Comparison of ENCODE assay signal across 22 cellular contexts in the genomic region with DNA sequence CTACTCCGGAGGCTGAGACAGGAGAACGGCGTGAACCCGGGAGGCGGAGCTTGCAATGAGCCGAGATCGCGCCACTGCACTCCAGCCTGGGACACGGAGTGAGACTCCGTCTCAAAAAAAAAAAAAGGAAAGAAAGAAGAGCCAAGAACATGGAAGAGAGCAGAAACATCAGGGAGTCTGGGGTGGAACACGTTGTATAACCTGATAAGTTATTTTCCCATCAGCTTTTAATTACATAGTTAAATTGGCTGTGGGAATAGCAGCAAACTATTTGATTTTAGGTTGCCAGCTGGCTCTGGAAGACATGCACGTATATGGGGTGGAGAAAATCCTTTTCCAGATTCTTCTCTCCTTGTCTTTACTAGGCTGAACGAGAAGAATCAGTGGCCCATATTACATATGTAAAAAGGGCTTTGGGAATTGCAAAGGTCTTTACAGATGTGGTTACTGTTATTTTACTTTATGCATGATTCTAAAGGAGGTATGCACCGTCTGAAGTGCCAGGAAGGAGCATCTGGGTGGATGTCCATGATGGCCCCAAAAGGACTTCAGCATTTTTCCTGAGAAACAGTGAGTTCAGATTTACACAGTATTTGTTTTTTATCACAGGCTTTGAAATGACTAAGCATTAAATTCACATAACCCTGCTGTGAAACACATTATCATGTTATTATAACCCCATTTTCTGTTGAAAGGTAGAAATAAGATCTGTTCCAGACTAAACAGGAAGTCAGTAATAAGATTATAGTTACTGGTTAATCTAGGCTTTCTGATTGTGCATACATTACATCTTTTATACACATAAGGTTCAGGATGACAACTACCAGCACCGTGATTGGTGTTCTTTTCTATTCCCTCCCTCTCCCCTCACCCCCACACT. TPM values are rescaled to one million over a fixed set of nuclear protein-coding genes. Genes with fewer than 3 reads are reported as not detected.
DNase-seq lines count a peak whose midpoint lies in the region; ATAC-seq and TF ChIP-seq lines count a peak whose summit lies in the region.
"Had no signal": no experiment of that assay in that cellular context is flagged by ENCODE, and none has a peak within 500 bp of the region (broad histone marks: within the 10 kb centered on the region; RNA-seq: fewer than 3 reads in every experiment).

No MANE protein-coding gene starts in this region.

- H3K79me2 ChIP-seq in GM23248 (ENCODE audit: insufficient read depth) (no peaks in the 10 kb centered on the region), smooth muscle cell (ENCODE audit: low read depth) (no peaks in the 10 kb centered on the region), MM.1S (ENCODE audit: low read length) (peaks cover 3% of the 10 kb centered on the region; the same call in 1 of the 2 replicates)

- POLR2A ChIA-PET in Panc1 (lab: Charles Lee), result no interaction called here

- H3K4me2 ChIP-seq in GM23248 (ENCODE audit: unreplicated experiment) (no peak overlapping the region), smooth muscle cell (no peak overlapping the region), MM.1S (ENCODE audit: low read depth, low read length) (no peak overlapping the region)

- intact Hi-C loops in Panc1 (cut with micrococcal nuclease; ENCODE audit: unreplicated experiment), result no loop called here

- no peak overlapping the region for H3K4me3 Mint-ChIP-seq in mesothelial cell of epicardium
- H3K4me3 Mint-ChIP-seq: activated naive CD4-positive, alpha-beta T cell treated with anti-CD3 and anti-CD28 coated beads, Interleukin-2, amount 50 U/mL, for 24 hours had no signal

- no peak overlapping the region for H3K9ac ChIP-seq in GM23248
- H3K9ac ChIP-seq in smooth muscle cell (ENCODE audit: low read depth), result no peak overlapping the region
- no peak overlapping the region for H3K9ac ChIP-seq in MM.1S (ENCODE audit: low read length)

- H3K4me1 Mint-ChIP-seq in mesothelial cell of epicardium, result peaks cover 6% of the 10 kb centered on the region

- H3K27ac ChIP-seq in GM23248 (no peak overlapping the region), Panc1 (ENCODE audit: low read length) (peak overlapping the region; percentile 78), smooth muscle cell (ENCODE audit: low read depth) (no peak overlapping the region), MM.1S (ENCODE audit: low read length) (no peak overlapping the region)
- H3K27ac ChIP-seq: ascending aorta, gastroesophageal sphincter, lower lobe of right lung, neutrophil, thoracic aorta had no signal

- H3F3A ChIP-seq in GM23248 (ENCODE audit: insufficient read depth) (peaks cover 10% of the 10 kb centered on the region), smooth muscle cell (ENCODE audit: low read depth) (no peaks in the 10 kb centered on the region), MM.1S (ENCODE audit: insufficient read depth, low read length) (no peaks in the 10 kb centered on the region)

- no peaks in the 10 kb centered on the region; the same call in 1 of the 2 replicates for H3K4me1 ChIP-seq in GM23248 (ENCODE audit: insufficient read depth)
- H3K4me1 ChIP-seq in Panc1 (ENCODE audit: control insufficient read depth, insufficient read depth, low read length), result peaks cover 12% of the 10 kb centered on the region
- no peaks in the 10 kb centered on the region for H3K4me1 ChIP-seq in smooth muscle cell (ENCODE audit: low read depth)
- no peaks in the 10 kb centered on the region for H3K4me1 ChIP-seq in MM.1S (ENCODE audit: low read length)
- H3K4me1 ChIP-seq: ascending aorta had no signal

- ATAC-seq in Panc1 (no peak), HG03342 (IDR thresholded peaks at IDR 0.05; ENCODE audit: unreplicated experiment) (no peak)
- ATAC-seq: gastroesophageal sphincter, lower lobe of right lung, Right ventricle myocardium inferior had no signal

- H3K36me3 ChIP-seq in GM23248 (ENCODE audit: low read depth) (no peaks in the 10 kb centered on the region), Panc1 (ENCODE audit: control insufficient read depth, insufficient read depth, low read length) (no peaks in the 10 kb centered on the region; the same call in 1 of the 2 replicates), smooth muscle cell (ENCODE audit: low read depth) (no peaks in the 10 kb centered on the region), MM.1S (replicated peaks; ENCODE audit: insufficient read depth, low read length) (no peaks in the 10 kb centered on the region)
- H3K36me3 ChIP-seq: ascending aorta, BE2C, gastroesophageal sphincter, lower lobe of right lung, neutrophil, thoracic aorta had no signal

- no peaks in the 10 kb centered on the region for H3K9me3 Mint-ChIP-seq in mesothelial cell of epicardium
- H3K9me3 Mint-ChIP-seq: activated naive CD4-positive, alpha-beta T cell treated with anti-CD3 and anti-CD28 coated beads, Interleukin-2, amount 50 U/mL, for 24 hours had no signal

- H3K36me3 Mint-ChIP-seq in mesothelial cell of epicardium, result no peaks in the 10 kb centered on the region
- H3K36me3 Mint-ChIP-seq: activated naive CD4-positive, alpha-beta T cell treated with anti-CD3 and anti-CD28 coated beads, Interleukin-2, amount 50 U/mL, for 24 hours had no signal

- H3K4me3 ChIP-seq in GM23248 (no peak overlapping the region), Panc1 (ENCODE audit: low read depth in 2 of 2, low read length in 2 of 2) (peak overlapping the region; percentile 22 to 51), choroid plexus epithelial cell (ENCODE audit: low read depth, low read length) (no peak overlapping the region), smooth muscle cell (no peak overlapping the region), MM.1S (ENCODE audit: low read length) (no peak overlapping the region)
- H3K4me3 ChIP-seq: ascending aorta, gastroesophageal sphincter, lower lobe of right lung, thoracic aorta had no signal

- no TSS peak for BruUV-seq in Panc1 (replicated peaks; lab: Mats Ljungman, UMichigan)

- WGBS in GM23248 (ENCODE audit: low coverage in 1 of 2, low lambda C conversion rate in 2 of 2, missing lambda C conversion rate in 2 of 2), 2 experiments, result 49 to 65% methylated on average over 5 to 15 of the region's 15 CpGs
- 64% methylated on average over 6 of the region's 15 CpGs for WGBS in smooth muscle cell (ENCODE audit: low lambda C conversion rate)

- CTCF ChIA-PET in Panc1 (lab: Charles Lee), result interaction anchor here (0.6 kb wide), 1 partner anchor 105 kb away, joined by 3 read pairs; no protein-coding TSS in a partner anchor

- TF ChIP-seq CTCF in Panc1 (IDR thresholded peaks at IDR 0.05), result no peak
- TF ChIP-seq CTCF in choroid plexus epithelial cell (conservative IDR thresholded peaks at IDR 0.05; ENCODE audit: low read depth, low read length), result no peak
- no peak for TF ChIP-seq CTCF in smooth muscle cell (IDR thresholded peaks at IDR 0.05; ENCODE audit: borderline replicate concordance, insufficient read depth, poor library complexity, severe bottlenecking)
- no peak for TF ChIP-seq CTCF in MM.1S (IDR thresholded peaks at IDR 0.05; ENCODE audit: low read length)
- TF ChIP-seq CTCF in mesothelial cell of epicardium (IDR thresholded peaks at IDR 0.05; ENCODE audit: unreplicated experiment), result no peak

- H4K20me1 ChIP-seq in GM23248 (ENCODE audit: insufficient read depth) (no peaks in the 10 kb centered on the region), smooth muscle cell (ENCODE audit: low read depth) (no peaks in the 10 kb centered on the region), MM.1S (ENCODE audit: insufficient read depth, low read length) (no peaks in the 10 kb centered on the region)

- H3K9me3 ChIP-seq in GM23248 (ENCODE audit: low read depth) (no peaks in the 10 kb centered on the region), Panc1 (ENCODE audit: control insufficient read depth, insufficient read depth, low read depth, low read length) (no peaks in the 10 kb centered on the region), smooth muscle cell (replicated peaks; ENCODE audit: low read depth) (no peaks in the 10 kb centered on the region), MM.1S (replicated peaks; ENCODE audit: insufficient read depth, low read length) (no peaks in the 10 kb centered on the region)
- H3K9me3 ChIP-seq: ascending aorta, BE2C, gastroesophageal sphincter, lower lobe of right lung, neutrophil, thoracic aorta had no signal

- H3K27me3 ChIP-seq in GM23248 (replicated peaks; ENCODE audit: insufficient read depth) (no peaks in the 10 kb centered on the region), Panc1 (ENCODE audit: control insufficient read depth, insufficient read depth, low read length) (no peaks in the 10 kb centered on the region), smooth muscle cell (ENCODE audit: low read depth) (no peaks in the 10 kb centered on the region), MM.1S (replicated peaks; ENCODE audit: insufficient read depth, low read length) (no peaks in the 10 kb centered on the region; the same call in 1 of the 2 replicates)
- H3K27me3 ChIP-seq: ascending aorta, BE2C, gastroesophageal sphincter, neutrophil had no signal

- no peak overlapping the region for H3K27ac Mint-ChIP-seq in mesothelial cell of epicardium
- H3K27ac Mint-ChIP-seq: activated naive CD4-positive, alpha-beta T cell treated with anti-CD3 and anti-CD28 coated beads, Interleukin-2, amount 50 U/mL, for 24 hours had no signal

- H2AFZ ChIP-seq in GM23248 (peak overlapping the region; percentile 22; the same call in 1 of the 2 replicates), smooth muscle cell (ENCODE audit: low read depth) (peak overlapping the region; percentile 46), MM.1S (ENCODE audit: low read length) (no peak overlapping the region)

- H3K9me2 ChIP-seq in GM23248 (ENCODE audit: insufficient read depth) (no peaks in the 10 kb centered on the region), MM.1S (replicated peaks; ENCODE audit: insufficient read depth, low read length) (no peaks in the 10 kb centered on the region)

- no peaks in the 10 kb centered on the region for H3K27me3 Mint-ChIP-seq in mesothelial cell of epicardium (ENCODE audit: low read depth)
- H3K27me3 Mint-ChIP-seq: activated naive CD4-positive, alpha-beta T cell treated with anti-CD3 and anti-CD28 coated beads, Interleukin-2, amount 50 U/mL, for 24 hours had no signal

- in situ Hi-C loops in GM23248 (cut with MboI) (no loop called here), Panc1 (cut with HindIII; ENCODE audit: low pct_unique_long_range_greater_than_20kb, low sequenced_read_pairs) (no loop called here)

- DNase-seq in GM23248 (no peak), Panc1 (ENCODE audit: low read depth, low spot score) (no peak), choroid plexus epithelial cell (ENCODE audit: low read depth) (peak; percentile 70), smooth muscle cell (lab: John Stamatoyannopoulos, UW; ENCODE audit: unreplicated experiment) (no peak), MM.1S (no peak), mesothelial cell of epicardium (ENCODE audit: low spot score in 2 of 2, unreplicated experiment in 2 of 2) (no peak)
- DNase-seq: activated CD4-positive, alpha-beta T cell treated with anti-CD3 and anti-CD28 coated beads for 48 hours; BE2C; DMS79; effector CD8-positive, alpha-beta T cell; hypothalamus; lower lobe of right lung; NCI-H1694 treated with DMSO at 0.1 percent for 48 hours; stimulated activated CD4-positive, alpha-beta T cell treated with anti-CD3 and anti-CD28 coated beads, Interleukin-2, amount 100 ng/mL, for 48 hours; stimulated activated naive CD4-positive, alpha-beta T cell treated with Interleukin-2 at 50 U/mL for 16 hours had no signal

RNA-seq across cellular contexts. Expression of a gene that starts 4.6 kb away (rescaled TPM):
- total RNA-seq in GM23248 (2014; rRNA removed; shearing (Covaris generic)), result 7.6 and 9.5 TPM in 2 replicates
- polyA plus RNA-seq in GM23248 (2016; fragmentation: Nextera tagmentation; extraction: Ambion mirVana) (9.2 and 9.5 TPM in 2 replicates), smooth muscle cell (4.6 and 6.9 TPM in 2 replicates)
- total RNA-seq in Panc1 (2021; ENCODE audit: unreplicated experiment) (24.2 TPM), smooth muscle cell (21.8 TPM in 2 replicates), mesothelial cell of epicardium (36.2 to 40.0 TPM (median 37.6 TPM) in 3 replicates)
- polyA plus RNA-seq in Panc1 (2012; ENCODE audit: insufficient read length), result 6.8 TPM

RNA-seq across cellular contexts. Expression of a gene that starts 43.1 kb away (rescaled TPM):
- total RNA-seq in GM23248 (2014; rRNA removed; shearing (Covaris generic)), result 10.5 and 17.1 TPM in 2 replicates
- polyA plus RNA-seq in GM23248 (2016; fragmentation: Nextera tagmentation; extraction: Ambion mirVana) (10.3 and 11.2 TPM in 2 replicates), smooth muscle cell (6.5 and 7.2 TPM in 2 replicates)
- total RNA-seq in Panc1 (2021; ENCODE audit: unreplicated experiment) (13.7 TPM), smooth muscle cell (4.7 and 9.8 TPM in 2 replicates), mesothelial cell of epicardium (15.5 to 17.2 TPM (median 16.6 TPM) in 3 replicates)
- polyA plus RNA-seq in Panc1 (2012; ENCODE audit: insufficient read length), result 6.1 TPM

Comparison
In these comparisons a context has a peak if more than half of its experiments do, and no peak if none do; other contexts are left out.
1. H3K4me3 ChIP-seq: peak in Panc1 (2 of 2); none in GM23248 (single experiment), choroid plexus epithelial cell (single experiment), smooth muscle cell (single experiment) and MM.1S (single experiment).